ENCODE assay signal across 1 cellular context in genomic region chr1:154198756-154199562, GRCh38.
TF ChIP-seq lines count a peak whose summit lies in the region.

No MANE protein-coding gene starts in this region.

TF ChIP-seq in HepG2, 621 proteins besides CTCF, POLR2A, EP300 and RAD21:
- TF ChIP-seq ZNF772 (CRISPR knock-in tag; IDR thresholded peaks at IDR 0.05) (no peak), STAG1 (CRISPR knock-in tag; IDR thresholded peaks at IDR 0.05) (peak; percentile 68), ZNF639 (CRISPR knock-in tag; conservative IDR thresholded peaks at IDR 0.05) (no peak), RARA (CRISPR knock-in tag; IDR thresholded peaks at IDR 0.05) (no peak), ARID3A (IDR thresholded peaks at IDR 0.05; ENCODE audit: low read depth, low read length) (0 out of 2 replicates have a peak, but pooled peaks have one; percentile 9), ZNF124 (CRISPR knock-in tag; IDR thresholded peaks at IDR 0.05) (no peak), GPN1 (CRISPR knock-in tag; IDR thresholded peaks at IDR 0.05; ENCODE audit: borderline replicate concordance) (no peak), PITX1 (CRISPR knock-in tag; IDR thresholded peaks at IDR 0.05) (peak; percentile 49; the same call in 1 of the 2 replicates), ZNF232 (CRISPR knock-in tag; IDR thresholded peaks at IDR 0.05; ENCODE audit: borderline replicate concordance) (no peak), ZNF317 (CRISPR knock-in tag; IDR thresholded peaks at IDR 0.05) (no peak), ZSCAN25 (CRISPR knock-in tag; IDR thresholded peaks at IDR 0.05) (peak; percentile 24; the same call in 1 of the 2 replicates), ZBTB14 (CRISPR knock-in tag; IDR thresholded peaks at IDR 0.05) (no peak), ZBTB33 (CRISPR knock-in tag; IDR thresholded peaks at IDR 0.05) (no peak), RFXAP (CRISPR knock-in tag; IDR thresholded peaks at IDR 0.05; ENCODE audit: borderline replicate concordance) (no peak), ZNF138 (CRISPR knock-in tag; IDR thresholded peaks at IDR 0.05; ENCODE audit: low read depth) (no peak), MAZ (IDR thresholded peaks at IDR 0.05; ENCODE audit: borderline replicate concordance, low read depth, low read length) (peak; percentile 38; the same call in 1 of the 2 replicates), MAZ (CRISPR knock-in tag; IDR thresholded peaks at IDR 0.05; ENCODE audit: low read depth) (no peak), DMAP1 (CRISPR knock-in tag; IDR thresholded peaks at IDR 0.05) (no peak), TEAD3 (CRISPR knock-in tag; optimal IDR thresholded peaks at IDR 0.05; ENCODE audit: borderline replicate concordance) (no peak), ZNF34 (CRISPR knock-in tag; IDR thresholded peaks at IDR 0.05; ENCODE audit: borderline replicate concordance) (no peak), ZNF780A (CRISPR knock-in tag; IDR thresholded peaks at IDR 0.05) (no peak), ZNF136 (CRISPR knock-in tag; IDR thresholded peaks at IDR 0.05; ENCODE audit: low read depth) (0 out of 2 replicates have a peak, but pooled peaks have one; percentile 64), CBFB (CRISPR knock-in tag; IDR thresholded peaks at IDR 0.05) (no peak), SMC3 (IDR thresholded peaks at IDR 0.05; ENCODE audit: low read length) (peak; percentile 59; the same call in 1 of the 2 replicates), PATZ1 (CRISPR knock-in tag; IDR thresholded peaks at IDR 0.05) (peak; percentile 26; the same call in 1 of the 2 replicates), CREB1 (IDR thresholded peaks at IDR 0.05) (no peak), CREB1 (CRISPR knock-in tag; IDR thresholded peaks at IDR 0.05) (peak; percentile 31; the same call in 1 of the 2 replicates), SAP130 (CRISPR knock-in tag; IDR thresholded peaks at IDR 0.05; ENCODE audit: low read depth) (peak; percentile 9)
- TF ChIP-seq, protein P1, sequence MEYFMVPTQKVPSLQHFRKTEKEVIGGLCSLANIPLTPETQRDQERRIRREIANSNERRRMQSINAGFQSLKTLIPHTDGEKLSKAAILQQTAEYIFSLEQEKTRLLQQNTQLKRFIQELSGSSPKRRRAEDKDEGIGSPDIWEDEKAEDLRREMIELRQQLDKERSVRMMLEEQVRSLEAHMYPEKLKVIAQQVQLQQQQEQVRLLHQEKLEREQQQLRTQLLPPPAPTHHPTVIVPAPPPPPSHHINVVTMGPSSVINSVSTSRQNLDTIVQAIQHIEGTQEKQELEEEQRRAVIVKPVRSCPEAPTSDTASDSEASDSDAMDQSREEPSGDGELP (IDR thresholded peaks at IDR 0.05; ENCODE audit: borderline replicate concordance, low read depth): peak; percentile 32; the same call in 1 of the 2 replicates
- TF ChIP-seq, protein P2, sequence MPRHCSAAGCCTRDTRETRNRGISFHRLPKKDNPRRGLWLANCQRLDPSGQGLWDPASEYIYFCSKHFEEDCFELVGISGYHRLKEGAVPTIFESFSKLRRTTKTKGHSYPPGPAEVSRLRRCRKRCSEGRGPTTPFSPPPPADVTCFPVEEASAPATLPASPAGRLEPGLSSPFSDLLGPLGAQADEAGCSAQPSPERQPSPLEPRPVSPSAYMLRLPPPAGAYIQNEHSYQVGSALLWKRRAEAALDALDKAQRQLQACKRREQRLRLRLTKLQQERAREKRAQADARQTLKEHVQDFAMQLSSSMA (CRISPR knock-in tag; IDR thresholded peaks at IDR 0.05): 0 out of 2 replicates have a peak, but pooled peaks have one; percentile 32
- TF ChIP-seq, protein P3, sequence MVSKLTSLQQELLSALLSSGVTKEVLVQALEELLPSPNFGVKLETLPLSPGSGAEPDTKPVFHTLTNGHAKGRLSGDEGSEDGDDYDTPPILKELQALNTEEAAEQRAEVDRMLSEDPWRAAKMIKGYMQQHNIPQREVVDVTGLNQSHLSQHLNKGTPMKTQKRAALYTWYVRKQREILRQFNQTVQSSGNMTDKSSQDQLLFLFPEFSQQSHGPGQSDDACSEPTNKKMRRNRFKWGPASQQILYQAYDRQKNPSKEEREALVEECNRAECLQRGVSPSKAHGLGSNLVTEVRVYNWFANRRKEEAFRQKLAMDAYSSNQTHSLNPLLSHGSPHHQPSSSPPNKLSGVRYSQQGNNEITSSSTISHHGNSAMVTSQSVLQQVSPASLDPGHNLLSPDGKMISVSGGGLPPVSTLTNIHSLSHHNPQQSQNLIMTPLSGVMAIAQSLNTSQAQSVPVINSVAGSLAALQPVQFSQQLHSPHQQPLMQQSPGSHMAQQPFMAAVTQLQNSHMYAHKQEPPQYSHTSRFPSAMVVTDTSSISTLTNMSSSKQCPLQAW (CRISPR knock-in tag; IDR thresholded peaks at IDR 0.05): 0 out of 2 replicates have a peak, but pooled peaks have one; percentile 2
